ENCODE assay signal across 8 cellular contexts in genomic region chr2:69012310-69013122, GRCh38. TPM values are rescaled to one million over a fixed set of nuclear protein-coding genes. Genes with fewer than 3 reads are reported as not detected.
DNase-seq lines count a peak whose midpoint lies in the region; ATAC-seq and TF ChIP-seq lines count a peak whose summit lies in the region.

No MANE protein-coding gene starts in this region.

- no peaks in the 10 kb centered on the region for H3F3A ChIP-seq in DOHH2 (ENCODE audit: control insufficient read depth, insufficient read depth)

- DNase-seq in HS-5 (ENCODE audit: low read depth): peak; percentile 33
- peak; percentile 70 to 90 for DNase-seq in SJSA1 (ENCODE audit: low read depth in 1 of 2, low spot score in 2 of 2)
- peak; percentile 58 for DNase-seq in activated naive CD8-positive, alpha-beta T cell treated with anti-CD3 and anti-CD28 coated beads, Interleukin-2, amount 50 U/mL, for 24 hours
- peak; percentile 83 for DNase-seq in left ventricle myocardium superior
- DNase-seq in posterior cingulate gyrus: peak; percentile 54 to 93 (median 74)

- no peak overlapping the region for H3K4me3 ChIP-seq in DOHH2 (ENCODE audit: low read length)
- peak overlapping the region; percentile 80 for H3K4me3 ChIP-seq in SJSA1

- TF ChIP-seq CTCF in DOHH2 (IDR thresholded peaks at IDR 0.05; ENCODE audit: low read depth, low read length, poor library complexity, severe bottlenecking): peak; percentile 77

- H3K4me1 ChIP-seq in DOHH2 (ENCODE audit: control insufficient read depth, low read length) (no peaks in the 10 kb centered on the region), SJSA1 (replicated peaks) (peaks cover 20% of the 10 kb centered on the region)

- peak overlapping the region; percentile 78 for H3K27ac Mint-ChIP-seq in activated naive CD8-positive, alpha-beta T cell treated with anti-CD3 and anti-CD28 coated beads, Interleukin-2, amount 50 U/mL, for 24 hours

- peaks cover 46% of the 10 kb centered on the region for H3K27me3 ChIP-seq in DOHH2 (ENCODE audit: control insufficient read depth, low read length)
- H3K27me3 ChIP-seq in SJSA1 (replicated peaks): no peaks in the 10 kb centered on the region

- H3K27ac ChIP-seq in DOHH2 (ENCODE audit: low read depth, low read length) (no peak overlapping the region), SJSA1 (no peak overlapping the region)

- intact Hi-C loops in left ventricle myocardium superior (cut with micrococcal nuclease): no loop called here
- intact Hi-C loops in posterior cingulate gyrus (cut with DNase I): loop anchor here (2.0 kb wide), 1 partner anchor 294 kb away; no protein-coding TSS in a partner anchor

- H3K4me1 Mint-ChIP-seq in activated naive CD8-positive, alpha-beta T cell treated with anti-CD3 and anti-CD28 coated beads, Interleukin-2, amount 50 U/mL, for 24 hours: peaks cover 14% of the 10 kb centered on the region

- peaks cover 2% of the 10 kb centered on the region for H3K36me3 Mint-ChIP-seq in activated naive CD8-positive, alpha-beta T cell treated with anti-CD3 and anti-CD28 coated beads, Interleukin-2, amount 50 U/mL, for 24 hours (ENCODE audit: low read depth)

- H4K20me1 ChIP-seq in DOHH2 (ENCODE audit: control insufficient read depth, insufficient read depth, low read depth, low read length): no peaks in the 10 kb centered on the region

- no peaks in the 10 kb centered on the region for H3K9me2 ChIP-seq in DOHH2 (replicated peaks; ENCODE audit: control insufficient read depth, low read length)

- H3K9me3 ChIP-seq in DOHH2 (ENCODE audit: control insufficient read depth, insufficient read depth, low read length) (no peaks in the 10 kb centered on the region), SJSA1 (replicated peaks) (no peaks in the 10 kb centered on the region)

- H3K36me3 ChIP-seq in DOHH2 (ENCODE audit: control insufficient read depth, low read length) (no peaks in the 10 kb centered on the region), SJSA1 (peaks cover 4% of the 10 kb centered on the region)

- peaks cover 53% of the 10 kb centered on the region for H3K27me3 Mint-ChIP-seq in activated naive CD8-positive, alpha-beta T cell treated with anti-CD3 and anti-CD28 coated beads, Interleukin-2, amount 50 U/mL, for 24 hours

- H3K79me2 ChIP-seq in DOHH2 (ENCODE audit: control insufficient read depth, low read length): no peaks in the 10 kb centered on the region

- no peak overlapping the region for H3K4me2 ChIP-seq in DOHH2 (ENCODE audit: low read length)

- peak overlapping the region; percentile 81 for H3K4me3 Mint-ChIP-seq in activated naive CD8-positive, alpha-beta T cell treated with anti-CD3 and anti-CD28 coated beads, Interleukin-2, amount 50 U/mL, for 24 hours

- no peaks in the 10 kb centered on the region for H3K9me3 Mint-ChIP-seq in activated naive CD8-positive, alpha-beta T cell treated with anti-CD3 and anti-CD28 coated beads, Interleukin-2, amount 50 U/mL, for 24 hours

- ATAC-seq in activated naive CD8-positive, alpha-beta T cell treated with anti-CD3 and anti-CD28 coated beads, Interleukin-2, amount 50 U/mL, for 24 hours: peak; percentile 44
- ATAC-seq in left ventricle myocardium superior (peak; percentile 78), GM21723 (IDR thresholded peaks at IDR 0.05; ENCODE audit: unreplicated experiment) (no peak), HG03135 (IDR thresholded peaks at IDR 0.05; ENCODE audit: unreplicated experiment) (no peak)

RNA-seq across cellular contexts. Expression of gene ANTXR1, which starts 0.5 kb away (rescaled TPM):
- 19.4 and 30.8 TPM in 2 replicates for total RNA-seq in SJSA1 (2014; rRNA removed; shearing (Covaris generic))
- total RNA-seq in left ventricle myocardium superior: 28.9 TPM

RNA-seq across cellular contexts. Expression of gene GKN1, which starts 38.1 kb away (rescaled TPM):
- total RNA-seq in SJSA1 (2014; rRNA removed; shearing (Covaris generic)): not detected in 2 replicates
- total RNA-seq in left ventricle myocardium superior: not detected

RNA-seq across cellular contexts. Expression of gene GKN2, which starts 59.8 kb away (rescaled TPM):
- not detected in 2 replicates for total RNA-seq in SJSA1 (2014; rRNA removed; shearing (Covaris generic))
- not detected for total RNA-seq in left ventricle myocardium superior

Comparison
In these comparisons a context has a peak if more than half of its experiments do, and no peak if none do; other contexts are left out.
1. DNase-seq: peak in every context shown above with its lines; median percentile 83 in left ventricle myocardium superior; 80 in SJSA1; 74 in posterior cingulate gyrus; 58 in activated naive CD8-positive, alpha-beta T cell treated with anti-CD3 and anti-CD28 coated beads, Interleukin-2, amount 50 U/mL, for 24 hours; 33 in HS-5.
2. ATAC-seq: peak in activated naive CD8-positive, alpha-beta T cell treated with anti-CD3 and anti-CD28 coated beads, Interleukin-2, amount 50 U/mL, for 24 hours (single experiment) and left ventricle myocardium superior (single experiment); none in GM21723 (single experiment) and HG03135 (single experiment).